ENCODE assay signal across 9 cellular contexts in the genomic region with DNA sequence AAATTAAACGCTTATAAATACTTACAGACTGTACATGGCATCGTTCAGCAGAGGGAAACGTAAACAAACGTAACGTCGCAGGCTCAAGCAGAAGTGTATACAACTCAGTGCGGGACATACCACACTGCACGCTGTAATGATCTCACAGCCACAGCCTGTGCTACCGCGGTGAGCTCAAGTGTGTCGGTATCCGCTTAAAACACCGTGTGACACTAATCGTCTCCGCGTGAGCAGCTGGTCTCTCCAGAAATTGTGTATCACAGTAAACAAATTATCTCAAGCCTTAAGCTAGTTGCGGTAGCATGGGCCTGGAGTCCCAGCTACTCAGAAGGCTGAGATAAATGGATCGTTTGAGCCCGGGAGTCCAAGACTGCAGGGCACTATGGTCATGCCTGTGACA.
DNase-seq lines count a peak whose midpoint lies in the region; ATAC-seq lines count a peak whose summit lies in the region.
"Had no signal": no experiment of that assay in that cellular context is flagged by ENCODE, and none has a peak within 500 bp of the region (broad histone marks: within the 10 kb centered on the region; RNA-seq: fewer than 3 reads in every experiment).

No MANE protein-coding gene starts in this region.

- H3K27me3 Mint-ChIP-seq in activated naive CD8-positive, alpha-beta T cell treated with anti-CD3 and anti-CD28 coated beads, Interleukin-2, amount 50 U/mL, for 24 hours = no peaks in the 10 kb centered on the region

- H3K9me3 Mint-ChIP-seq in activated naive CD8-positive, alpha-beta T cell treated with anti-CD3 and anti-CD28 coated beads, Interleukin-2, amount 50 U/mL, for 24 hours = no peaks in the 10 kb centered on the region
- H3K9me3 Mint-ChIP-seq: activated T-cell treated with anti-CD3 and anti-CD28 coated beads, Interleukin-2, amount 50 U/mL, for 72 hours had no signal

- H3K4me3 Mint-ChIP-seq in activated naive CD8-positive, alpha-beta T cell treated with anti-CD3 and anti-CD28 coated beads, Interleukin-2, amount 50 U/mL, for 24 hours = no peak overlapping the region
- H3K4me3 Mint-ChIP-seq: activated T-cell treated with anti-CD3 and anti-CD28 coated beads, Interleukin-2, amount 50 U/mL, for 72 hours had no signal

- H3K36me3 Mint-ChIP-seq in activated naive CD8-positive, alpha-beta T cell treated with anti-CD3 and anti-CD28 coated beads, Interleukin-2, amount 50 U/mL, for 24 hours (ENCODE audit: low read depth) = peaks cover 19% of the 10 kb centered on the region

- peak overlapping the region; percentile 47 for H3K27ac Mint-ChIP-seq in activated naive CD8-positive, alpha-beta T cell treated with anti-CD3 and anti-CD28 coated beads, Interleukin-2, amount 50 U/mL, for 24 hours
- H3K27ac Mint-ChIP-seq: activated T-cell treated with anti-CD3 and anti-CD28 coated beads, Interleukin-2, amount 50 U/mL, for 72 hours had no signal

- DNase-seq in NCI-H748 (lab: John Stamatoyannopoulos, UW; ENCODE audit: unreplicated experiment) (peak; percentile 58), NCI-H748 treated with DMSO at 0.1 percent for 48 hours (lab: John Stamatoyannopoulos, UW) (no peak), retina (peak; percentile 57), NCI-H226 (no peak), H4 (ENCODE audit: low spot score) (no peak)
- no peak for DNase-seq in activated naive CD8-positive, alpha-beta T cell treated with anti-CD3 and anti-CD28 coated beads, Interleukin-2, amount 50 U/mL, for 24 hours
- DNase-seq in activated CD4-positive, alpha-beta T cell treated with anti-CD3 and anti-CD28 coated beads for 48 hours = no peak
- DNase-seq: activated T-cell treated with anti-CD3 and anti-CD28 coated beads, Interleukin-2, amount 50 U/mL, for 72 hours had no signal

- ATAC-seq in HG03460 (IDR thresholded peaks at IDR 0.05; ENCODE audit: unreplicated experiment) = peak; percentile 62
- ATAC-seq in activated naive CD8-positive, alpha-beta T cell treated with anti-CD3 and anti-CD28 coated beads, Interleukin-2, amount 50 U/mL, for 24 hours = no peak
- ATAC-seq: activated T-cell treated with anti-CD3 and anti-CD28 coated beads, Interleukin-2, amount 50 U/mL, for 72 hours had no signal

- peaks cover 92% of the 10 kb centered on the region for H3K4me1 Mint-ChIP-seq in activated naive CD8-positive, alpha-beta T cell treated with anti-CD3 and anti-CD28 coated beads, Interleukin-2, amount 50 U/mL, for 24 hours

Comparison
In these comparisons a context has a peak if more than half of its experiments do, and no peak if none do; other contexts are left out.
1. DNase-seq: peak in NCI-H748 (single experiment) and retina (single experiment); none in NCI-H748 treated with DMSO at 0.1 percent for 48 hours (single experiment), activated naive CD8-positive, alpha-beta T cell treated with anti-CD3 and anti-CD28 coated beads, Interleukin-2, amount 50 U/mL, for 24 hours (single experiment), activated CD4-positive, alpha-beta T cell treated with anti-CD3 and anti-CD28 coated beads for 48 hours (single experiment), NCI-H226 (single experiment) and H4 (single experiment).